9 cellular contexts compared by ENCODE assay signal in genomic region chr5:151523335-151523734, GRCh38.
DNase-seq lines count a peak whose midpoint lies in the region; ATAC-seq and TF ChIP-seq lines count a peak whose summit lies in the region.
"Had no signal": no experiment of that assay in that cellular context is flagged by ENCODE, and none has a peak within 500 bp of the region (broad histone marks: within the 10 kb centered on the region; RNA-seq: fewer than 3 reads in every experiment).

No MANE protein-coding gene starts in this region.

- H2AK5ac ChIP-seq in IMR-90 (ENCODE audit: low read depth, low read length) = no peak overlapping the region

- H2AFZ ChIP-seq in IMR-90 (replicated peaks; ENCODE audit: low read length, poor library complexity) (no peak overlapping the region), SK-N-SH (ENCODE audit: low read depth) (no peak overlapping the region)

- H3K9me3 Mint-ChIP-seq in naive thymus-derived CD8-positive, alpha-beta T cell = no peaks in the 10 kb centered on the region

- H3K14ac ChIP-seq in IMR-90 (replicated peaks; ENCODE audit: low read depth, low read length) = no peak overlapping the region

- DNase-seq in stimulated activated naive CD4-positive, alpha-beta T cell (lab: John Stamatoyannopoulos, UW) = peak in 5 of 6 experiments; percentile 2 to 35 (median 17)
- no peak for DNase-seq in stimulated activated naive CD4-positive, alpha-beta T cell treated with Interleukin-2 at 50 U/mL for 16 hours (lab: John Stamatoyannopoulos, UW)
- DNase-seq in IMR-90 (peak; percentile 55), SK-N-SH (peak; percentile 72), colonic mucosa (peak; percentile 32), cortex of kidney (lab: John Stamatoyannopoulos, UW) (no peak)
- peak in 5 of 10 donors; percentile 22 to 38 (median 34) for DNase-seq in naive thymus-derived CD8-positive, alpha-beta T cell
- DNase-seq: left cardiac atrium had no signal

- H3K4me1 Mint-ChIP-seq in naive thymus-derived CD8-positive, alpha-beta T cell = peaks cover 2 to 11% (median 4%) of the 10 kb centered on the region in 4 donors

- H3K4me1 ChIP-seq in IMR-90 (ENCODE audit: control insufficient read depth, insufficient read depth, low read length) (no peaks in the 10 kb centered on the region), SK-N-SH (ENCODE audit: control insufficient read depth in 1 of 2, insufficient read depth in 2 of 2, low read depth in 1 of 2, low read length in 1 of 2) (no peaks in the 10 kb centered on the region), colonic mucosa (no peaks in the 10 kb centered on the region)

- no CpG with 5 or more reads among the region's 2 CpGs for WGBS in IMR-90 (ENCODE audit: extremely low coverage in 2 of 2, insufficient read length in 1 of 2), 2 experiments
- no CpG with 5 or more reads among the region's 2 CpGs for WGBS in SK-N-SH (ENCODE audit: low lambda C conversion rate)

- TF ChIP-seq POLR2A in IMR-90 (IDR thresholded peaks at IDR 0.05; ENCODE audit: low read depth, low read length) = no peak

- no peak overlapping the region for H2BK20ac ChIP-seq in IMR-90 (ENCODE audit: low read depth, low read length)

- H3K36me3 ChIP-seq in IMR-90 (ENCODE audit: control insufficient read depth, insufficient read depth, low read length) (no peaks in the 10 kb centered on the region), SK-N-SH (replicated peaks in 1 of 2; ENCODE audit: control insufficient read depth in 1 of 2, insufficient read depth in 2 of 2, low read length in 1 of 2) (no peaks in the 10 kb centered on the region), colonic mucosa (no peaks in the 10 kb centered on the region)

- no peak overlapping the region for H3K23ac ChIP-seq in IMR-90 (ENCODE audit: low read depth, low read length)

- H3K18ac ChIP-seq in IMR-90 (ENCODE audit: low read depth, low read length) = no peak overlapping the region

- H3K4me3 Mint-ChIP-seq in naive thymus-derived CD8-positive, alpha-beta T cell = no peak overlapping the region

- no peak overlapping the region for H3K56ac ChIP-seq in IMR-90 (ENCODE audit: extremely low read depth, insufficient read depth, low read length)

- no peak overlapping the region for H4K5ac ChIP-seq in IMR-90 (ENCODE audit: low read depth, low read length)

- ATAC-seq in GM21825 (IDR thresholded peaks at IDR 0.05; ENCODE audit: unreplicated experiment) (peak; percentile 88), IMR-90 (ENCODE audit: low read depth) (peak; percentile 93)
- ATAC-seq in naive thymus-derived CD8-positive, alpha-beta T cell = peak; percentile 70 to 73

- no TSS peak for BruUV-seq in IMR-90 (replicated peaks; lab: Mats Ljungman, UMichigan)

- no peak overlapping the region for H2AK9ac ChIP-seq in IMR-90 (replicated peaks; ENCODE audit: low read depth, low read length, poor library complexity)

- no peak overlapping the region for H4K91ac ChIP-seq in IMR-90 (ENCODE audit: insufficient read depth, low read depth, low read length)

- H3K9me1 ChIP-seq in IMR-90 (ENCODE audit: insufficient read depth, low read length) = no peaks in the 10 kb centered on the region

- H2BK15ac ChIP-seq in IMR-90 (ENCODE audit: low read depth, low read length) = no peak overlapping the region

- no peak overlapping the region for H3K4ac ChIP-seq in IMR-90 (ENCODE audit: low read depth, low read length)

- peaks cover 4% of the 10 kb centered on the region; the same call in 1 of the 2 replicates for H3K27me3 ChIP-seq in IMR-90 (ENCODE audit: control insufficient read depth, insufficient read depth, low read length)
- peaks cover 10% of the 10 kb centered on the region; the same call in 1 of the 2 replicates for H3K27me3 ChIP-seq in SK-N-SH (ENCODE audit: insufficient read depth)
- no peaks in the 10 kb centered on the region for H3K27me3 ChIP-seq in colonic mucosa

- TF ChIP-seq EP300 in SK-N-SH (IDR thresholded peaks at IDR 0.05; ENCODE audit: borderline replicate concordance in 1 of 2, low read depth in 1 of 2, low read length in 1 of 2) = no peak

- no peak overlapping the region for H2BK5ac ChIP-seq in IMR-90 (ENCODE audit: low read depth, low read length, poor library complexity, severe bottlenecking)

- peak; percentile 67 for TF ChIP-seq CTCF in IMR-90 (conservative IDR thresholded peaks at IDR 0.05; ENCODE audit: low read depth, low read length)
- TF ChIP-seq CTCF in SK-N-SH (IDR thresholded peaks at IDR 0.05) = peak; percentile 65
- peak; percentile 37 for TF ChIP-seq CTCF in colonic mucosa (IDR thresholded peaks at IDR 0.05)

- intact Hi-C loops in IMR-90 (cut with micrococcal nuclease) = loop anchor here (1.0 to 5.0 kb wide), 5 partner anchors 76 to 721 kb away; partner anchors contain the start of gene SLC36A1
- intact Hi-C loops in colonic mucosa (cut with DNase I) = no loop called here

- no peaks in the 10 kb centered on the region for H3F3A ChIP-seq in SK-N-SH (replicated peaks; ENCODE audit: insufficient read depth)

- dilution Hi-C loops in IMR-90 (cut with HindIII; ENCODE audit: low sequenced_read_pairs, unreplicated experiment) = no loop called here

- H4K20me1 ChIP-seq in IMR-90 (ENCODE audit: insufficient read depth, low read length) (no peaks in the 10 kb centered on the region), SK-N-SH (ENCODE audit: insufficient read depth) (no peaks in the 10 kb centered on the region)

- no peaks in the 10 kb centered on the region for H3K9me2 ChIP-seq in SK-N-SH

- CTCF ChIA-PET in IMR-90 (lab: Yijun Ruan, JAX) = interaction anchor here (0.5 to 2.4 kb wide), 17 partner anchors 10 to 487 kb away, joined by 3 to 26 read pairs (median 4); partner anchors contain the start of gene SLC36A1
- CTCF ChIA-PET in SK-N-SH (lab: Yijun Ruan, JAX) = interaction anchor here (0.6 to 6.2 kb wide), 40 partner anchors 11 to 242 kb away, joined by 3 to 54 read pairs (median 4); partner anchors contain the start of gene SLC36A1

- no peak overlapping the region for H2BK120ac ChIP-seq in IMR-90 (ENCODE audit: low read depth, low read length)

- H3K27me3 Mint-ChIP-seq in naive thymus-derived CD8-positive, alpha-beta T cell = no peaks in the 10 kb centered on the region

- in situ Hi-C loops in IMR-90 (cut with MboI; ENCODE audit: low sequenced_read_pairs) = no loop called here

- no peaks in the 10 kb centered on the region for H3K9me3 ChIP-seq in IMR-90 (ENCODE audit: control insufficient read depth, insufficient read depth, low read length)
- H3K9me3 ChIP-seq in SK-N-SH = no peaks in the 10 kb centered on the region
- H3K9me3 ChIP-seq in colonic mucosa = no peaks in the 10 kb centered on the region

- POLR2A ChIA-PET in IMR-90 (lab: Charles Lee; ENCODE audit: unreplicated experiment) = no interaction called here
- POLR2A ChIA-PET in SK-N-SH (lab: Yijun Ruan, JAX) = no interaction called here
- POLR2A ChIA-PET in naive thymus-derived CD8-positive, alpha-beta T cell (lab: Charles Lee) = no interaction called here

- H3K4me2 ChIP-seq in IMR-90 (ENCODE audit: low read depth, low read length) (no peak overlapping the region), SK-N-SH (no peak overlapping the region)

- no peaks in the 10 kb centered on the region for H3K36me3 Mint-ChIP-seq in naive thymus-derived CD8-positive, alpha-beta T cell

- H3K79me1 ChIP-seq in IMR-90 (ENCODE audit: low read depth in 1 of 2, low read length in 2 of 2) = no peaks in the 10 kb centered on the region

- no peak overlapping the region for H4K8ac ChIP-seq in IMR-90 (ENCODE audit: low read depth in 2 of 2, low read length in 2 of 2)

- peak; percentile 81 for TF ChIP-seq RAD21 in IMR-90 (IDR thresholded peaks at IDR 0.05; ENCODE audit: low read length)
- TF ChIP-seq RAD21 in SK-N-SH (IDR thresholded peaks at IDR 0.05; ENCODE audit: low read length) = peak; percentile 83

- H3K4me3 ChIP-seq in IMR-90 (ENCODE audit: insufficient read depth, low read depth, low read length) (no peak overlapping the region), SK-N-SH (ENCODE audit: low read depth in 2 of 2, low read length in 1 of 2) (no peak overlapping the region), colonic mucosa (no peak overlapping the region)

- H3K27ac Mint-ChIP-seq in naive thymus-derived CD8-positive, alpha-beta T cell = peak overlapping the region in 1 of 10 donors; percentile 2

- H3K9ac ChIP-seq in IMR-90 (ENCODE audit: low read depth, low read length) (no peak overlapping the region), SK-N-SH (no peak overlapping the region), colonic mucosa (ENCODE audit: low read depth in 2 of 2, low read length in 2 of 2) (no peak overlapping the region)

- no peak overlapping the region for H3K27ac ChIP-seq in IMR-90 (ENCODE audit: insufficient read depth, low read length)
- H3K27ac ChIP-seq in SK-N-SH (ENCODE audit: low read depth in 2 of 2, low read length in 1 of 2) = no peak overlapping the region
- no peak overlapping the region for H3K27ac ChIP-seq in colonic mucosa

- no peaks in the 10 kb centered on the region for H3K79me2 ChIP-seq in SK-N-SH (ENCODE audit: insufficient read depth)

TF ChIP-seq in IMR-90, 13 proteins besides CTCF, POLR2A, EP300 and RAD21:
- peak; percentile 57 for TF ChIP-seq SMC3 (IDR thresholded peaks at IDR 0.05; ENCODE audit: low read depth, low read length)
- TF ChIP-seq FOS (IDR thresholded peaks at IDR 0.05; ENCODE audit: low read depth, low read length) = no peak
- no peak for TF ChIP-seq MXI1 (IDR thresholded peaks at IDR 0.05; ENCODE audit: borderline replicate concordance, low read depth, low read length)

TF ChIP-seq in SK-N-SH, 30 proteins besides CTCF, POLR2A, EP300 and RAD21:
- TF ChIP-seq SMC3 (IDR thresholded peaks at IDR 0.05; ENCODE audit: low read depth, low read length) (peak; percentile 68), MEF2A (IDR thresholded peaks at IDR 0.05; ENCODE audit: borderline replicate concordance, low read depth) (no peak)

Comparison
In these comparisons a context has a peak if more than half of its experiments do, and no peak if none do; other contexts are left out.
1. DNase-seq: peak in stimulated activated naive CD4-positive, alpha-beta T cell (5 of 6), IMR-90 (single experiment), SK-N-SH (single experiment) and colonic mucosa (single experiment); none in stimulated activated naive CD4-positive, alpha-beta T cell treated with Interleukin-2 at 50 U/mL for 16 hours (single experiment) and cortex of kidney (single experiment).
2. Peak in every context shown above with its lines, with median percentiles within 50 percentile points of each other: ATAC-seq and CTCF ChIP-seq.